ENCODE assay signal across 8 cellular contexts in genomic region chr1:198657550-198658064, GRCh38. TPM values are rescaled to one million over a fixed set of nuclear protein-coding genes. Genes with fewer than 3 reads are reported as not detected.
A peak's percentile ranks its signal among the peaks of the same experiment; 100 is the strongest.
DNase-seq lines count a peak whose midpoint lies in the region; ATAC-seq and TF ChIP-seq lines count a peak whose summit lies in the region.

No MANE protein-coding gene starts in this region.

- POLR2A ChIA-PET in Panc1 (lab: Charles Lee), result no interaction called here

- ATAC-seq in HG03039 (IDR thresholded peaks at IDR 0.05; ENCODE audit: unreplicated experiment) (peak; percentile 31), Panc1 (peak; percentile 85), HG03097 (IDR thresholded peaks at IDR 0.05; ENCODE audit: low FRiP score, unreplicated experiment) (no peak)

- H3K9me3 ChIP-seq in Panc1 (ENCODE audit: control insufficient read depth, insufficient read depth, low read depth, low read length), result no peaks in the 10 kb centered on the region
- no peaks in the 10 kb centered on the region for H3K9me3 ChIP-seq in spleen

- BruUV-seq in Panc1 (replicated peaks; lab: Mats Ljungman, UMichigan), result no TSS peak

- H3K27ac ChIP-seq in Panc1 (ENCODE audit: low read length) (peak overlapping the region; percentile 61), spleen (peak overlapping the region; percentile 37 to 91 (median 86))

- peak; percentile 70 for DNase-seq in activated effector memory CD4-positive, alpha-beta T cell treated with anti-CD3 and anti-CD28 coated beads, Interleukin-2, amount 50 U/mL, for 16 hours
- DNase-seq in activated effector memory CD4-positive, alpha-beta T cell treated with Interleukin-2 at 50 U/mL for 16 hours, result no peak
- no peak for DNase-seq in Panc1 (ENCODE audit: low read depth, low spot score)
- DNase-seq in dermis microvascular lymphatic vessel endothelial cell (ENCODE audit: low read depth in 2 of 2), result peak; percentile 40 to 62
- DNase-seq in spleen, result no peak
- DNase-seq in NCI-H510A (lab: John Stamatoyannopoulos, UW), result no peak

- H3K27me3 ChIP-seq in Panc1 (ENCODE audit: control insufficient read depth, insufficient read depth, low read length) (no peaks in the 10 kb centered on the region), spleen (replicated peaks in 1 of 7) (no peaks in the 10 kb centered on the region)

- TF ChIP-seq POLR2A in spleen (IDR thresholded peaks at IDR 0.05), result no peak

- H3K4me1 ChIP-seq in Panc1 (ENCODE audit: control insufficient read depth, insufficient read depth, low read length) (peaks cover 7% of the 10 kb centered on the region; the same call in 1 of the 2 replicates), spleen (peaks cover 31 to 100% (median 95%) of the 10 kb centered on the region in 6 donors)

- CTCF ChIA-PET in Panc1 (lab: Charles Lee), result no interaction called here

- intact Hi-C loops in Panc1 (cut with micrococcal nuclease; ENCODE audit: unreplicated experiment) (no loop called here), spleen (cut with DNase I; ENCODE audit: low total_unique reads) (no loop called here)

- TF ChIP-seq CTCF in Panc1 (IDR thresholded peaks at IDR 0.05) (no peak), spleen (IDR thresholded peaks at IDR 0.05 in 8 of 11, conservative IDR thresholded peaks at IDR 0.05 in 3 of 11) (no peak)

- H3K36me3 ChIP-seq in Panc1 (ENCODE audit: control insufficient read depth, insufficient read depth, low read length), result no peaks in the 10 kb centered on the region; the same call in 1 of the 2 replicates
- peaks cover 0 to 18% (median 0%) of the 10 kb centered on the region in 6 donors for H3K36me3 ChIP-seq in spleen

- in situ Hi-C loops in Panc1 (cut with HindIII; ENCODE audit: low pct_unique_long_range_greater_than_20kb, low sequenced_read_pairs), result no loop called here

- 13 to 24% (median 15%) methylated on average over 3 of the region's 3 CpGs for WGBS in spleen, 5 donors

- H3K4me3 ChIP-seq in Panc1 (ENCODE audit: low read depth in 2 of 2, low read length in 2 of 2), result no peak overlapping the region
- peak overlapping the region in 3 of 8 donors; percentile 1 to 57 (median 12) for H3K4me3 ChIP-seq in spleen

RNA-seq across cellular contexts. Expression of gene PTPRC, which starts 18.8 kb away (rescaled TPM):
- total RNA-seq in Panc1 (2021; ENCODE audit: unreplicated experiment) (1.4 TPM), dermis microvascular lymphatic vessel endothelial cell (not detected in 2 replicates), spleen (100 to 1,000 TPM; 439 to 716 (median 526) TPM)
- not detected for polyA plus RNA-seq in Panc1 (2012; ENCODE audit: insufficient read length)
- polyA plus RNA-seq in spleen, result 10 to 100 TPM; 79.2 to 99.3 (median 92.4) TPM

Comparison
In these comparisons a context has a peak if more than half of its experiments do, and no peak if none do; other contexts are left out.
1. DNase-seq: peak in activated effector memory CD4-positive, alpha-beta T cell treated with anti-CD3 and anti-CD28 coated beads, Interleukin-2, amount 50 U/mL, for 16 hours (single experiment) and dermis microvascular lymphatic vessel endothelial cell (2 of 2); none in activated effector memory CD4-positive, alpha-beta T cell treated with Interleukin-2 at 50 U/mL for 16 hours (single experiment), Panc1 (single experiment), spleen (single experiment) and NCI-H510A (single experiment).
2. RNA of gene PTPRC, which starts 18.8 kb away (total RNA-seq): 439 to 716 TPM in spleen; 1.4 TPM in Panc1 (single experiment) and not detected in dermis microvascular lymphatic vessel endothelial cell; every median in the first group is over 100 times any median in the second.